In the genomic region with DNA sequence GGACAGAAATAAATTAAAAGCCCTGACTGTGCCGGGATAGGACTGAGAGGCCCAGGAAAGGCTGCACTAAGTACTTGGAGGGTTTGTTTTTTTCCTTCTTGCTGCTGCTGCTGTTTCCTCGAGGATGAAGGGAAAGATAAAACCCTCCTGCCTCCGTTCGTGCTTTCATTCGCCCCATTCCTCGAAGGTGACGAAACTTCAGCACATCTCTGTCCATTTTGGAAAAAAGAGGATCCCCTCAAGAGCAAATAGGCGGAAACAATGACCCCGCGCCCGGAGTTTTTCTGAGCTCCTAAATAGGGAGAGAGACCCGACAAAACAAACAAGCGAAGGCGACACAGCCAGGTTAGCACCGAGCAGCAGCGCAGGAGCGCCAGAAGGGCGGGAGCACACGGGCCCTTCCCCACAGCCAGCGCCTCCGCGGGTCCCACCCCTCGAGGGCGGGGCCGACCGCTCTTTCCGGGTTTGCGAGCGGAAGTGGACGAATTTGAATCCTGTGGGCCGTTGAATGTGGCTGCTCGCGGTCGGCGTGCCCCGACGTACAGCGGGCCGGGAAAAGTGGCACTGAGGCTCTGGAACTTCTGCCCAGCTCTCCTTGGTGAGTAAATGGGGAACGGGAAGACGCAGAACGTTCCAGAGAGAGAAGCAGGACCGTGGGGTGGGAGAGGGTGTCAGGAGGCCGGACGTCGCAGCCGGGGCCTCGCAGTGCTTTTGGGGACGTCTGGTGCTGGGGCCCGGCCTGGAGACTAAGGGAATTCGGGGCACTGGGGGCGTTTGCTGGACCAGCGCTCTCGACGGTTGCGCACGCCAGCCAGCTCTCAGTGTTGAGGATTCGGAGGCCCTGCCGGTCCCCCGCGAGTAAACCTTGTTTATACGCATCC, we compare ENCODE assay signal across 8 cellular contexts. TPM values are rescaled to one million over a fixed set of nuclear protein-coding genes. Genes with fewer than 3 reads are reported as not detected.
DNase-seq lines count a peak whose midpoint lies in the region; ATAC-seq lines count a peak whose summit lies in the region.

A gene with protein sequence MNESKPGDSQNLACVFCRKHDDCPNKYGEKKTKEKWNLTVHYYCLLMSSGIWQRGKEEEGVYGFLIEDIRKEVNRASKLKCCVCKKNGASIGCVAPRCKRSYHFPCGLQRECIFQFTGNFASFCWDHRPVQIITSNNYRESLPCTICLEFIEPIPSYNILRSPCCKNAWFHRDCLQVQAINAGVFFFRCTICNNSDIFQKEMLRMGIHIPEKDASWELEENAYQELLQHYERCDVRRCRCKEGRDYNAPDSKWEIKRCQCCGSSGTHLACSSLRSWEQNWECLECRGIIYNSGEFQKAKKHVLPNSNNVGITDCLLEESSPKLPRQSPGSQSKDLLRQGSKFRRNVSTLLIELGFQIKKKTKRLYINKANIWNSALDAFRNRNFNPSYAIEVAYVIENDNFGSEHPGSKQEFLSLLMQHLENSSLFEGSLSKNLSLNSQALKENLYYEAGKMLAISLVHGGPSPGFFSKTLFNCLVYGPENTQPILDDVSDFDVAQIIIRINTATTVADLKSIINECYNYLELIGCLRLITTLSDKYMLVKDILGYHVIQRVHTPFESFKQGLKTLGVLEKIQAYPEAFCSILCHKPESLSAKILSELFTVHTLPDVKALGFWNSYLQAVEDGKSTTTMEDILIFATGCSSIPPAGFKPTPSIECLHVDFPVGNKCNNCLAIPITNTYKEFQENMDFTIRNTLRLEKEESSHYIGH (plus strand): TSS at position 484 of the 881 bp plus-strand sequence. CDS start 21,922 bp downstream, outside the sequence.

- peak within 1 kb of the TSS; percentile 99 to 100 (median 100) for H3K4me3 Mint-ChIP-seq in CD4-positive, alpha-beta memory T cell
- peak within 1 kb of the TSS; percentile 99 to 100 for H3K4me3 Mint-ChIP-seq in effector memory CD8-positive, alpha-beta T cell
- peak within 1 kb of the TSS; percentile 100 for H3K4me3 Mint-ChIP-seq in memory B cell

- intact Hi-C loops in CD4-positive, alpha-beta memory T cell (cut with micrococcal nuclease), result loop anchor here (1.0 to 5.0 kb wide), 5 partner anchors 8 to 1518 kb away; a partner anchor contains a TSS

- peak within 1 kb of the TSS; percentile 93 to 97 for H3K4me3 ChIP-seq in CD4-positive, alpha-beta memory T cell (ENCODE audit: low read length in 2 of 2)

- no peaks in the 10 kb centered on the region for H3K36me3 ChIP-seq in CD4-positive, alpha-beta memory T cell (ENCODE audit: insufficient read depth, low read length)

- H3K27ac Mint-ChIP-seq in CD4-positive, alpha-beta memory T cell, result peak within 1 kb of the TSS; percentile 91 to 99 (median 99)
- peak within 1 kb of the TSS; percentile 97 to 99 for H3K27ac Mint-ChIP-seq in effector memory CD8-positive, alpha-beta T cell
- peak within 1 kb of the TSS; percentile 94 for H3K27ac Mint-ChIP-seq in memory B cell

- H3K36me3 Mint-ChIP-seq in CD4-positive, alpha-beta memory T cell, result peaks cover 12 to 21% of the 10 kb centered on the region in 2 donors
- peaks cover 11% of the 10 kb centered on the region for H3K36me3 Mint-ChIP-seq in effector memory CD8-positive, alpha-beta T cell (ENCODE audit: insufficient read depth)
- peaks cover 7% of the 10 kb centered on the region for H3K36me3 Mint-ChIP-seq in memory B cell

- H3K4me1 Mint-ChIP-seq in CD4-positive, alpha-beta memory T cell, result peaks cover 24 to 49% (median 32%) of the 10 kb centered on the region in 4 donors
- H3K4me1 Mint-ChIP-seq in effector memory CD8-positive, alpha-beta T cell (ENCODE audit: low read depth in 2 of 2), result peaks cover 20 to 37% of the 10 kb centered on the region in 2 donors
- H3K4me1 Mint-ChIP-seq in memory B cell, result peaks cover 15% of the 10 kb centered on the region

- peaks cover 28% of the 10 kb centered on the region for H3K4me1 ChIP-seq in CD4-positive, alpha-beta memory T cell (ENCODE audit: insufficient read depth, low read length)

- peak; percentile 83 to 85 (median 84) for DNase-seq in CD4-positive, alpha-beta memory T cell
- DNase-seq in HK-2 (ENCODE audit: unreplicated experiment) (peak; percentile 87), NCI-H82 treated with DMSO at 0.1 percent for 48 hours (lab: John Stamatoyannopoulos, UW; ENCODE audit: unreplicated experiment) (peak; percentile 72), memory B cell (ENCODE audit: low spot score in 2 of 2) (peak; percentile 80 to 81)
- peak; percentile 81 to 85 (median 81) for DNase-seq in effector memory CD8-positive, alpha-beta T cell
- peak; percentile 80 for DNase-seq in stimulated activated CD8-positive, alpha-beta memory T cell treated with anti-CD3 and anti-CD28 coated beads, Interleukin-12 subunit alpha, Interleukin-12 subunit beta, amount 100 ng/mL, for 24 hours (ENCODE audit: extremely low read depth)

- POLR2A ChIA-PET in CD4-positive, alpha-beta memory T cell (lab: Charles Lee; ENCODE audit: partially characterized antibody), result interaction anchor here (0.9 to 1.9 kb wide), 8 partner anchors 9 to 899 kb away, joined by 3 to 24 read pairs (median 3); a partner anchor contains a TSS
- POLR2A ChIA-PET in activated CD8-positive, alpha-beta memory T cell treated with anti-CD3 and anti-CD28 coated beads for 36 hours (lab: Charles Lee), result no interaction called here

- H3K9me3 Mint-ChIP-seq in CD4-positive, alpha-beta memory T cell, result no peaks in the 10 kb centered on the region
- H3K9me3 Mint-ChIP-seq in effector memory CD8-positive, alpha-beta T cell, result no peaks in the 10 kb centered on the region
- no peaks in the 10 kb centered on the region for H3K9me3 Mint-ChIP-seq in memory B cell

- H3K27me3 ChIP-seq in CD4-positive, alpha-beta memory T cell (ENCODE audit: insufficient read depth, low read length), result no peaks in the 10 kb centered on the region

- peak; percentile 99 for ATAC-seq in GM19455 (IDR thresholded peaks at IDR 0.05; ENCODE audit: unreplicated experiment)
- ATAC-seq in effector memory CD8-positive, alpha-beta T cell (replicated peaks), result peak; percentile 99
- peak; percentile 98 for ATAC-seq in memory B cell (ENCODE audit: low read depth)

- no peaks in the 10 kb centered on the region for H3K27me3 Mint-ChIP-seq in CD4-positive, alpha-beta memory T cell
- no peaks in the 10 kb centered on the region for H3K27me3 Mint-ChIP-seq in effector memory CD8-positive, alpha-beta T cell
- H3K27me3 Mint-ChIP-seq in memory B cell, result no peaks in the 10 kb centered on the region

- no peaks in the 10 kb centered on the region for H3K9me3 ChIP-seq in CD4-positive, alpha-beta memory T cell (ENCODE audit: control insufficient read depth in 1 of 2, low read length in 2 of 2)

- H3K27ac ChIP-seq in CD4-positive, alpha-beta memory T cell (ENCODE audit: low read depth, low read length), result peak within 1 kb of the TSS; percentile 82

- CTCF ChIA-PET in CD4-positive, alpha-beta memory T cell (lab: Charles Lee; ENCODE audit: partially characterized antibody), result interaction anchor here (0.9 to 1.1 kb wide), 2 partner anchors 40 to 64 kb away, joined by 3 to 4 read pairs; no protein-coding TSS in a partner anchor
- CTCF ChIA-PET in activated CD8-positive, alpha-beta memory T cell treated with anti-CD3 and anti-CD28 coated beads for 36 hours (lab: Charles Lee), result no interaction called here

RNA-seq across cellular contexts. Expression of the gene that starts here (rescaled TPM):
- 10 to 100 TPM; 26.4 to 32.0 TPM for total RNA-seq in CD4-positive, alpha-beta memory T cell
- 10 to 100 TPM in 1 of 2 donors, 1 to 10 TPM in 1; 9.7 to 18.5 TPM for polyA plus RNA-seq in CD4-positive, alpha-beta memory T cell
- 10 to 100 TPM; 20.2 to 20.7 TPM for total RNA-seq in activated CD8-positive, alpha-beta memory T cell treated with anti-CD3 and anti-CD28 coated beads for 36 hours

Comparison
In these comparisons a context has a peak if more than half of its experiments do, and no peak if none do; other contexts are left out.
1. Peak in every context shown above with its lines: DNase-seq, ATAC-seq, H3K4me3 ChIP-seq and H3K27ac ChIP-seq.